15 cellular contexts compared by ENCODE assay signal in genomic region chr12:77213316-77213715, GRCh38.
DNase-seq lines count a peak whose midpoint lies in the region; ATAC-seq and TF ChIP-seq lines count a peak whose summit lies in the region.
"Had no signal": no experiment of that assay in that cellular context is flagged by ENCODE, and none has a peak within 500 bp of the region (broad histone marks: within the 10 kb centered on the region; RNA-seq: fewer than 3 reads in every experiment).

No MANE protein-coding gene starts in this region.

- H3K4me1 ChIP-seq in right cardiac atrium (ENCODE audit: control insufficient read depth, insufficient read depth, low read length) (no peaks in the 10 kb centered on the region), foreskin keratinocyte (peaks cover 18% of the 10 kb centered on the region)

- no peak overlapping the region for H3K27ac ChIP-seq in right cardiac atrium (ENCODE audit: low read length)
- no peak overlapping the region for H3K27ac ChIP-seq in foreskin keratinocyte
- H3K27ac ChIP-seq: ovary had no signal

- H3K27me3 ChIP-seq in right cardiac atrium (ENCODE audit: control insufficient read depth, insufficient read depth): no peaks in the 10 kb centered on the region
- no peaks in the 10 kb centered on the region for H3K27me3 ChIP-seq in foreskin keratinocyte
- H3K27me3 ChIP-seq: ovary had no signal

- ATAC-seq in right cardiac atrium: peak; percentile 86 to 99
- peak; percentile 60 for ATAC-seq in sciatic nerve
- ATAC-seq in HG03095 (IDR thresholded peaks at IDR 0.05; ENCODE audit: unreplicated experiment): no peak
- ATAC-seq in foreskin keratinocyte: no peak
- no peak for ATAC-seq in GM21619 (IDR thresholded peaks at IDR 0.05; ENCODE audit: unreplicated experiment)

- DNase-seq in EH (ENCODE audit: low read depth) (peak; percentile 1), astrocyte of the hippocampus (ENCODE audit: low read depth, low spot score) (peak; percentile 28), right cardiac atrium (peak; percentile 18 to 45 (median 26)), sciatic nerve (ENCODE audit: low spot score) (no peak), foreskin keratinocyte (no peak)
- no peak for DNase-seq in activated T-cell treated with anti-CD3 and anti-CD28 coated beads, Interleukin-2, amount 50 U/mL, for 1 hour
- DNase-seq: activated CD4-positive, alpha-beta T cell treated with anti-CD3 and anti-CD28 coated beads for 1 hour; activated naive CD4-positive, alpha-beta T cell; effector CD8-positive, alpha-beta T cell; NCI-H1417 treated with DMSO at 0.1 percent for 48 hours; ovary; SHP77 treated with DMSO at 0.1 percent for 48 hours; stimulated activated CD4-positive, alpha-beta T cell treated with anti-CD3 and anti-CD28 coated beads, Interleukin-15, amount 100 ng/mL, for 24 hours had no signal

- no peak for TF ChIP-seq CTCF in foreskin keratinocyte (conservative IDR thresholded peaks at IDR 0.05)

- no peaks in the 10 kb centered on the region for H3K9me3 ChIP-seq in right cardiac atrium (ENCODE audit: control insufficient read depth, low read length)
- H3K9me3 ChIP-seq: ovary had no signal

- WGBS in right cardiac atrium: 32% methylated on average over 5 of the region's 5 CpGs

- no peak overlapping the region for H3K4me3 ChIP-seq in right cardiac atrium (ENCODE audit: low read length)
- H3K4me3 ChIP-seq: ovary had no signal

- intact Hi-C loops in right cardiac atrium (cut with DNase I) (no loop called here), sciatic nerve (cut with DNase I) (no loop called here)

Comparison
In these comparisons a context has a peak if more than half of its experiments do, and no peak if none do; other contexts are left out.
1. DNase-seq: peak in EH (single experiment), astrocyte of the hippocampus (single experiment) and right cardiac atrium (3 of 3); none in sciatic nerve (single experiment), activated T-cell treated with anti-CD3 and anti-CD28 coated beads, Interleukin-2, amount 50 U/mL, for 1 hour (single experiment) and foreskin keratinocyte (0 of 2).
2. ATAC-seq: peak in right cardiac atrium (2 of 2) and sciatic nerve (single experiment); none in HG03095 (single experiment), foreskin keratinocyte (single experiment) and GM21619 (single experiment).